13 cellular contexts compared by ENCODE assay signal in genomic region chr4:101259876-101260275, GRCh38.
A peak's percentile ranks its signal among the peaks of the same experiment; 100 is the strongest.
DNase-seq lines count a peak whose midpoint lies in the region; ATAC-seq and TF ChIP-seq lines count a peak whose summit lies in the region.
"Had no signal": no experiment of that assay in that cellular context is flagged by ENCODE, and none has a peak within 500 bp of the region (broad histone marks: within the 10 kb centered on the region; RNA-seq: fewer than 3 reads in every experiment).

No MANE protein-coding gene starts in this region.

- TF ChIP-seq EP300 in suprapubic skin (IDR thresholded peaks at IDR 0.05) = no peak

- 32% methylated on average over 4 of the region's 4 CpGs for WGBS in suprapubic skin

- ATAC-seq in GM18505 (IDR thresholded peaks at IDR 0.05; ENCODE audit: unreplicated experiment) (peak; percentile 85), HG03060 (IDR thresholded peaks at IDR 0.05; ENCODE audit: low read depth, unreplicated experiment) (peak; percentile 76), sciatic nerve (no peak), left lobe of liver (no peak)

- intact Hi-C loops in sciatic nerve (cut with DNase I) (no loop called here), posterior cingulate gyrus (cut with DNase I) (no loop called here)

- H3K9me3 ChIP-seq in suprapubic skin = no peaks in the 10 kb centered on the region

- no peaks in the 10 kb centered on the region for H3K36me3 ChIP-seq in suprapubic skin

- no peaks in the 10 kb centered on the region for H3K27me3 ChIP-seq in suprapubic skin

- TF ChIP-seq POLR2A in GM18505 (IDR thresholded peaks at IDR 0.05; ENCODE audit: borderline replicate concordance, extremely low read depth, insufficient read depth, insufficient read length) = no peak
- TF ChIP-seq POLR2A in suprapubic skin (IDR thresholded peaks at IDR 0.05) = no peak

- in situ Hi-C loops in astrocyte of the spinal cord (cut with HindIII; ENCODE audit: low sequenced_read_pairs) = no loop called here

- TF ChIP-seq CTCF in GM20000 (IDR thresholded peaks at IDR 0.05; ENCODE audit: extremely low read depth, missing control alignments) (no peak), astrocyte of the spinal cord (IDR thresholded peaks at IDR 0.05; ENCODE audit: low read depth, low read length) (no peak), suprapubic skin (IDR thresholded peaks at IDR 0.05) (no peak)

- no peak overlapping the region for H3K4me3 ChIP-seq in astrocyte of the spinal cord (ENCODE audit: low read depth, low read length)
- H3K4me3 ChIP-seq in suprapubic skin = no peak overlapping the region

- H3K27ac ChIP-seq in suprapubic skin = no peak overlapping the region

- DNase-seq in GM20000 (ENCODE audit: low spot score) = peak; percentile 10
- peak; percentile 17 for DNase-seq in astrocyte of the spinal cord (ENCODE audit: low read depth, low spot score)
- no peak for DNase-seq in sciatic nerve (ENCODE audit: low spot score)
- DNase-seq in left lobe of liver (ENCODE audit: low spot score) = no peak
- DNase-seq in posterior cingulate gyrus = no peak
- DNase-seq in suprapubic skin (ENCODE audit: low spot score in 2 of 2) = no peak
- DNase-seq: DMS79, erythroblast, NCI-H526, small intestine, T1000 had no signal

- H3K4me1 ChIP-seq in suprapubic skin = peaks cover 20% of the 10 kb centered on the region

Comparison
In these comparisons a context has a peak if more than half of its experiments do, and no peak if none do; other contexts are left out.
1. ATAC-seq: peak in GM18505 (single experiment) and HG03060 (single experiment); none in sciatic nerve (single experiment) and left lobe of liver (single experiment).
2. DNase-seq: peak in GM20000 (single experiment) and astrocyte of the spinal cord (single experiment); none in sciatic nerve (single experiment), left lobe of liver (single experiment), posterior cingulate gyrus (0 of 10) and suprapubic skin (0 of 2).